ENCODE assay signal across 22 cellular contexts in genomic region chr5:168680395-168680794, GRCh38.
"Had no signal": no experiment of that assay in that cellular context is flagged by ENCODE, and none has a peak within 500 bp of the region (broad histone marks: within the 10 kb centered on the region; RNA-seq: fewer than 3 reads in every experiment).

No MANE protein-coding gene starts in this region.

- ATAC-seq: activated CD8-positive, alpha-beta T cell treated with anti-CD3 and anti-CD28 coated beads, Interleukin-2, amount 10 ng/mL, durations not matched to agents 7 days and 5 days; activated T-cell treated with anti-CD3 and anti-CD28 coated beads, Interleukin-2, amount 50 U/mL, for 4 hours; gastrocnemius medialis; naive thymus-derived CD8-positive, alpha-beta T cell; psoas muscle; stimulated activated effector memory CD8-positive, alpha-beta T cell treated with anti-CD3 and anti-CD28 coated beads, Interleukin-12 subunit alpha, Interleukin-12 subunit beta, amount 100 ng/mL, for 72 hours had no signal

- H3K36me3 Mint-ChIP-seq: activated naive CD4-positive, alpha-beta T cell treated with anti-CD3 and anti-CD28 coated beads, Interleukin-2, amount 50 U/mL, for 24 hours; brain; immature natural killer cell; naive thymus-derived CD8-positive, alpha-beta T cell; stimulated activated effector memory CD8-positive, alpha-beta T cell treated with anti-CD3 and anti-CD28 coated beads, Interleukin-12 subunit alpha, Interleukin-12 subunit beta, amount 100 ng/mL, for 72 hours had no signal

- H3K4me1 ChIP-seq: psoas muscle had no signal

- H3K4me3 Mint-ChIP-seq: activated CD4-positive, alpha-beta T cell treated with anti-CD3 and anti-CD28 coated beads, Interleukin-2, amount 10 ng/mL, durations not matched to agents 7 days and 5 days; activated CD8-positive, alpha-beta T cell treated with anti-CD3 and anti-CD28 coated beads, Interleukin-2, amount 10 ng/mL, durations not matched to agents 7 days and 5 days; activated naive CD4-positive, alpha-beta T cell treated with anti-CD3 and anti-CD28 coated beads, Interleukin-2, amount 50 U/mL, for 24 hours; activated T-cell treated with anti-CD3 and anti-CD28 coated beads, Interleukin-2, amount 50 U/mL, for 4 hours; brain; immature natural killer cell; naive thymus-derived CD8-positive, alpha-beta T cell; stimulated activated effector memory CD8-positive, alpha-beta T cell treated with anti-CD3 and anti-CD28 coated beads, Interleukin-12 subunit alpha, Interleukin-12 subunit beta, amount 100 ng/mL, for 72 hours; T-helper 2 cell treated with Interferon-gamma antibody and Interleukin-4, amounts not matched to agents 5 μg/mL and 100 μg/mL, for 36 hours had no signal

- H3K4me3 ChIP-seq: gastrocnemius medialis, heart left ventricle, ovary, psoas muscle, right lobe of liver, SJSA1, smooth muscle cell, stomach, testis had no signal

- H3K4me1 Mint-ChIP-seq: brain had no signal

- H3K9me3 Mint-ChIP-seq: activated naive CD4-positive, alpha-beta T cell treated with anti-CD3 and anti-CD28 coated beads, Interleukin-2, amount 50 U/mL, for 24 hours; activated T-cell treated with anti-CD3 and anti-CD28 coated beads, Interleukin-2, amount 50 U/mL, for 4 hours; brain; immature natural killer cell; naive thymus-derived CD8-positive, alpha-beta T cell; stimulated activated effector memory CD8-positive, alpha-beta T cell treated with anti-CD3 and anti-CD28 coated beads, Interleukin-12 subunit alpha, Interleukin-12 subunit beta, amount 100 ng/mL, for 72 hours; T-helper 2 cell treated with Interferon-gamma antibody and Interleukin-4, amounts not matched to agents 5 μg/mL and 100 μg/mL, for 36 hours had no signal

- H3K27me3 ChIP-seq: gastrocnemius medialis, heart left ventricle, ovary, right lobe of liver, SJSA1, stomach, testis had no signal

- H3K9me3 ChIP-seq: gastrocnemius medialis, heart left ventricle, ovary, psoas muscle, right lobe of liver, SJSA1, stomach, testis had no signal

- H3K27ac ChIP-seq: gastrocnemius medialis, psoas muscle, SJSA1, testis had no signal

- H3K27ac Mint-ChIP-seq: activated CD4-positive, alpha-beta T cell treated with anti-CD3 and anti-CD28 coated beads, Interleukin-2, amount 10 ng/mL, durations not matched to agents 7 days and 5 days; activated CD8-positive, alpha-beta T cell treated with anti-CD3 and anti-CD28 coated beads, Interleukin-2, amount 10 ng/mL, durations not matched to agents 7 days and 5 days; activated naive CD4-positive, alpha-beta T cell treated with anti-CD3 and anti-CD28 coated beads, Interleukin-2, amount 50 U/mL, for 24 hours; immature natural killer cell; T-helper 2 cell treated with Interferon-gamma antibody and Interleukin-4, amounts not matched to agents 5 μg/mL and 100 μg/mL, for 36 hours had no signal

- H3K36me3 ChIP-seq: gastrocnemius medialis, ovary, right lobe of liver had no signal

- H3K27me3 Mint-ChIP-seq: activated CD4-positive, alpha-beta T cell treated with anti-CD3 and anti-CD28 coated beads, Interleukin-2, amount 10 ng/mL, durations not matched to agents 7 days and 5 days; activated naive CD4-positive, alpha-beta T cell treated with anti-CD3 and anti-CD28 coated beads, Interleukin-2, amount 50 U/mL, for 24 hours had no signal

- DNase-seq: activated CD4-positive, alpha-beta T cell treated with anti-CD3 and anti-CD28 coated beads, Interleukin-2, amount 10 ng/mL, durations not matched to agents 7 days and 5 days; activated CD8-positive, alpha-beta T cell treated with anti-CD3 and anti-CD28 coated beads, Interleukin-2, amount 10 ng/mL, durations not matched to agents 7 days and 5 days; activated effector memory CD4-positive, alpha-beta T cell treated with anti-CD3 and anti-CD28 coated beads, Interleukin-2, amount 50 U/mL, for 16 hours; activated T-cell treated with anti-CD3 and anti-CD28 coated beads, Interleukin-2, amount 50 U/mL, for 4 hours; cortex of kidney; gastrocnemius medialis; heart left ventricle; immature natural killer cell; kidney glomerular epithelial cell; naive thymus-derived CD8-positive, alpha-beta T cell; psoas muscle; right lobe of liver; stimulated activated CD4-positive, alpha-beta T cell treated with anti-CD3 and anti-CD28 coated beads, Interleukin-4, amount 100 ng/mL, for 24 hours; stomach; testis had no signal
